In genomic region chr6:107535626-107536025, GRCh38 we compare ENCODE assay signal across 24 cellular contexts.
"Had no signal": no experiment of that assay in that cellular context is flagged by ENCODE, and none has a peak within 500 bp of the region (broad histone marks: within the 10 kb centered on the region; RNA-seq: fewer than 3 reads in every experiment).

No MANE protein-coding gene starts in this region.

- H3K36me3 ChIP-seq: brain microvascular endothelial cell, WERI-Rb-1 had no signal

- H3K27me3 ChIP-seq: brain microvascular endothelial cell, SJCRH30 had no signal

- H3K4me3 ChIP-seq: SJCRH30 had no signal

- H3K9me3 ChIP-seq: SJCRH30 had no signal

- ATAC-seq: activated CD4-positive, alpha-beta T cell treated with anti-CD3 and anti-CD28 coated beads for 36 hours; activated T-cell treated with anti-CD3 and anti-CD28 coated beads, Interleukin-2, amount 50 U/mL, for 72 hours; Panc1; Right ventricle myocardium inferior; T-helper 17 cell had no signal

- H3K27ac ChIP-seq: brain microvascular endothelial cell, SJCRH30, WERI-Rb-1 had no signal

- DNase-seq: activated CD4-positive, alpha-beta memory T cell treated with anti-CD3 and anti-CD28 coated beads, Interleukin-2, amount 10 ng/mL, durations not matched to agents 7 days and 5 days; activated CD4-positive, alpha-beta T cell treated with anti-CD3 and anti-CD28 coated beads for 36 hours; activated CD4-positive, alpha-beta T cell treated with anti-CD3 and anti-CD28 coated beads, Interleukin-2, amount 50 U/mL, for 1 hour; activated gamma-delta T cell treated with Interleukin-2 at 50 U/mL for 16 hours; activated naive CD4-positive, alpha-beta T cell treated with anti-CD3 and anti-CD28 coated beads, Interleukin-2, amount 10 ng/mL, durations not matched to agents 7 days and 5 days; activated naive CD8-positive, alpha-beta T cell treated with anti-CD3 and anti-CD28 coated beads for 36 hours; activated T-cell treated with anti-CD3 and anti-CD28 coated beads for 4 hours; activated T-cell treated with anti-CD3 and anti-CD28 coated beads, Interleukin-2, amount 50 U/mL, for 72 hours; brain microvascular endothelial cell; caudate nucleus; Kasumi-1; NCI-H1048; NCI-H146; NCI-H2081 treated with DMSO at 0.1 percent for 48 hours; NCI-H2171 treated with DMSO at 0.1 percent for 48 hours; NCI-H226; NCI-H82; NK-92 treated with Interleukin-12 subunit alpha and Interleukin-12 subunit beta, amount 100 ng/mL, for 24 hours; T-helper 17 cell; T1000; WERI-Rb-1 had no signal
